ENCODE assay signal across 19 cellular contexts in the genomic region with DNA sequence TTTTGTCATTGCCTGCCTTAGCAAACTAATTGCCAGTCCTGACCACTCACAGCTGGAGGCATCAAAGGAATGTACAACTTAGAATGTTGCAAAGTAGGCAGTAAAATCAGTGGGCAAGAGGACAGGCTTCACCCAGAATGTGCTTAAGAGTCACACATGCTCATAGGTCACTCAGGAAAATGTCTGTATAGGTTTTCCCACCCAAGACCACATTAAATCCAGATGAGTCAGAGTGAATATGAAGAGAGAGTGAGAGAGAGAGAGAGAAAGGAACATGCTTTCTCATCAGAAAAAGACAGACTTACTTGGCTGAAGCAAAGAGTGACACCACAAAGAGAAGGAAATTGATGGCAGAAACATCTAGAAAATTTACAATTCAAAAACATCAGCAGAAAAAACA. TPM values are rescaled to one million over a fixed set of nuclear protein-coding genes. Genes with fewer than 3 reads are reported as not detected.
A peak's percentile ranks its signal among the peaks of the same experiment; 100 is the strongest.
DNase-seq lines count a peak whose midpoint lies in the region; ATAC-seq and TF ChIP-seq lines count a peak whose summit lies in the region.
"Had no signal": no experiment of that assay in that cellular context is flagged by ENCODE, and none has a peak within 500 bp of the region (broad histone marks: within the 10 kb centered on the region; RNA-seq: fewer than 3 reads in every experiment).

No MANE protein-coding gene starts in this region.

- in situ Hi-C loops in ACHN (cut with HindIII; ENCODE audit: low pct_ligation_motif_present, low pct_unique_long_range_greater_than_20kb, low sequenced_read_pairs): no loop called here
- in situ Hi-C loops in astrocyte of the cerebellum (cut with HindIII; ENCODE audit: low sequenced_read_pairs): no loop called here

- ATAC-seq in GM21526 (IDR thresholded peaks at IDR 0.05; ENCODE audit: low FRiP score, unreplicated experiment) (no peak), HG03520 (IDR thresholded peaks at IDR 0.05; ENCODE audit: unreplicated experiment) (no peak), HG03378 (IDR thresholded peaks at IDR 0.05; ENCODE audit: unreplicated experiment) (no peak)
- ATAC-seq: A549, HCT116 had no signal

- H3K27me3 Mint-ChIP-seq in HFFc6 (ENCODE audit: insufficient read depth): peaks cover 20% of the 10 kb centered on the region; the same call in 1 of the 2 replicates

- TF ChIP-seq CTCF in HFFc6 (IDR thresholded peaks at IDR 0.05): no peak
- TF ChIP-seq CTCF in astrocyte of the cerebellum (IDR thresholded peaks at IDR 0.05; ENCODE audit: low read depth, low read length, missing control alignments): no peak

- H3K4me1 Mint-ChIP-seq in HFFc6 (ENCODE audit: low read depth): peaks cover 24% of the 10 kb centered on the region
- H3K4me1 Mint-ChIP-seq: activated naive CD8-positive, alpha-beta T cell treated with anti-CD3 and anti-CD28 coated beads for 36 hours had no signal

- no peak overlapping the region for H3K4me3 ChIP-seq in astrocyte of the cerebellum (ENCODE audit: low read depth, low read length)
- H3K4me3 ChIP-seq: A549, ovary, PC-9 had no signal

- peaks cover 11% of the 10 kb centered on the region for H3K9me3 Mint-ChIP-seq in HFFc6

- peaks cover 10% of the 10 kb centered on the region for H3K36me3 Mint-ChIP-seq in HFFc6 (ENCODE audit: low read depth)
- H3K36me3 Mint-ChIP-seq: activated naive CD8-positive, alpha-beta T cell treated with anti-CD3 and anti-CD28 coated beads for 36 hours had no signal

- DNase-seq in ACHN: peak; percentile 3
- peak; percentile 62 for DNase-seq in HFFc6
- DNase-seq in astrocyte of the cerebellum (ENCODE audit: low read depth): peak; percentile 81
- DNase-seq in glomerular visceral epithelial cell (ENCODE audit: extremely low spot score): peak; percentile 75
- no peak for DNase-seq in DMS53 treated with DMSO at 0.1 percent for 48 hours (lab: John Stamatoyannopoulos, UW; ENCODE audit: unreplicated experiment)
- DNase-seq: activated naive CD8-positive, alpha-beta T cell treated with anti-CD3 and anti-CD28 coated beads for 36 hours; foreskin melanocyte; islet precursor cell; midbrain; ovary; PC-9; T-helper 1 cell had no signal

- peak overlapping the region; percentile 16 for H3K4me3 Mint-ChIP-seq in HFFc6
- H3K4me3 Mint-ChIP-seq: activated naive CD8-positive, alpha-beta T cell treated with anti-CD3 and anti-CD28 coated beads for 36 hours had no signal

- H3K27ac Mint-ChIP-seq in HFFc6: peak overlapping the region; percentile 35
- H3K27ac Mint-ChIP-seq: activated naive CD8-positive, alpha-beta T cell treated with anti-CD3 and anti-CD28 coated beads for 36 hours had no signal

RNA-seq across cellular contexts. Expression of a gene that starts 37.9 kb away (rescaled TPM):
- total RNA-seq in HFFc6 (2021; fragmentation: NEBNext Ultra II Directional; extraction: Animal tissue kit (Norgen Biotek cat#: 25700)): 1 to 10 TPM in 4 of 6 experiments, under 1 TPM in 2; 0.66 to 4.3 (median 3.9) TPM
- total RNA-seq: dermis microvascular lymphatic vessel endothelial cell, NCI-H460, PC-9 had no signal
